8 cellular contexts compared by ENCODE assay signal in genomic region chr1:45687014-45687752, GRCh38. TPM values are rescaled to one million over a fixed set of nuclear protein-coding genes. Genes with fewer than 3 reads are reported as not detected.
DNase-seq lines count a peak whose midpoint lies in the region; ATAC-seq and TF ChIP-seq lines count a peak whose summit lies in the region.

No MANE protein-coding gene starts in this region.

- WGBS in mammary epithelial cell (ENCODE audit: low coverage, missing lambda C conversion rate): 0% methylated on average over 21 of the region's 44 CpGs

- no peaks in the 10 kb centered on the region for H3K27me3 ChIP-seq in AG04450 (ENCODE audit: control insufficient read depth, insufficient read depth, low read length)
- no peaks in the 10 kb centered on the region for H3K27me3 ChIP-seq in WERI-Rb-1 (ENCODE audit: insufficient read depth, low read depth, severe bottlenecking)
- no peaks in the 10 kb centered on the region for H3K27me3 ChIP-seq in mammary epithelial cell (ENCODE audit: insufficient read depth, low read length)
- H3K27me3 ChIP-seq in iPS-20b (ENCODE audit: insufficient read depth, low read length): no peaks in the 10 kb centered on the region

- H2AFZ ChIP-seq in mammary epithelial cell (ENCODE audit: low read depth, low read length): peak overlapping the region; percentile 98

- peaks cover 9% of the 10 kb centered on the region for H3K4me1 ChIP-seq in mammary epithelial cell (ENCODE audit: insufficient read depth, low read length)
- H3K4me1 ChIP-seq in iPS-20b (ENCODE audit: insufficient read depth, low read length): peaks cover 13% of the 10 kb centered on the region; the same call in 1 of the 2 replicates

- in situ Hi-C loops in mammary epithelial cell (cut with MboI; ENCODE audit: low sequenced_read_pairs in 2 of 2): loop anchor here in 1 of 2 donors (25.0 kb wide), 1 partner anchor 500 kb away; the partner anchor contains the start of genes P3R3URF, POMGNT1 and TSPAN1

- H3K4me2 ChIP-seq in mammary epithelial cell (ENCODE audit: insufficient read depth, low read depth, low read length): peak overlapping the region; percentile 87

- H3K27ac ChIP-seq in AG04450 (ENCODE audit: low read depth, low read length): peak overlapping the region; percentile 94
- peak overlapping the region; percentile 95 for H3K27ac ChIP-seq in WERI-Rb-1
- H3K27ac ChIP-seq in mammary epithelial cell (ENCODE audit: insufficient read depth, low read depth, low read length): peak overlapping the region; percentile 93
- H3K27ac ChIP-seq in iPS-20b (ENCODE audit: low read length): peak overlapping the region; percentile 80
- peak overlapping the region; percentile 82 to 99 (median 96) for H3K27ac ChIP-seq in skin epidermis

- H3K79me2 ChIP-seq in mammary epithelial cell (ENCODE audit: insufficient read depth, low read length): peaks cover 82% of the 10 kb centered on the region

- H4K20me1 ChIP-seq in mammary epithelial cell (ENCODE audit: insufficient read depth, low read length): no peaks in the 10 kb centered on the region

- H3K9me3 ChIP-seq in AG04450 (ENCODE audit: control insufficient read depth, insufficient read depth, low read length) (no peaks in the 10 kb centered on the region), WERI-Rb-1 (ENCODE audit: severe bottlenecking) (no peaks in the 10 kb centered on the region), mammary epithelial cell (replicated peaks; ENCODE audit: insufficient read depth, low read length) (no peaks in the 10 kb centered on the region), iPS-20b (ENCODE audit: insufficient read depth, low read depth, low read length) (no peaks in the 10 kb centered on the region)

- CTCF ChIA-PET in AG04450 (lab: Charles Lee) (interaction anchor here (1.0 kb wide), 1 partner anchor 157 kb away, joined by 4 read pairs; no protein-coding TSS in a partner anchor), mammary epithelial cell (lab: Charles Lee; ENCODE audit: low non-redundant PET) (no interaction called here)

- H3K4me3 ChIP-seq in AG04450 (ENCODE audit: low read depth, low read length): peak overlapping the region; percentile 98
- peak overlapping the region; percentile 66 for H3K4me3 ChIP-seq in WERI-Rb-1 (ENCODE audit: low read depth, low read length)
- peak overlapping the region; percentile 94 to 99 (median 97) for H3K4me3 ChIP-seq in mammary epithelial cell (replicated peaks in 1 of 3; ENCODE audit: insufficient read depth in 1 of 3, low read depth in 2 of 3, low read length in 3 of 3)
- H3K4me3 ChIP-seq in iPS-20b (ENCODE audit: low read length): peak overlapping the region; percentile 94
- peak overlapping the region; percentile 76 to 94 (median 93) for H3K4me3 ChIP-seq in skin epidermis

- TF ChIP-seq CTCF in AG04450 (IDR thresholded peaks at IDR 0.05; ENCODE audit: low read depth, low read length): no peak
- TF ChIP-seq CTCF in WERI-Rb-1 (IDR thresholded peaks at IDR 0.05; ENCODE audit: low read depth, low read length): no peak
- no peak for TF ChIP-seq CTCF in mammary epithelial cell (conservative IDR thresholded peaks at IDR 0.05 in 1 of 2, IDR thresholded peaks at IDR 0.05 in 1 of 2; ENCODE audit: extremely low read depth in 1 of 2, insufficient read depth in 1 of 2, low read depth in 1 of 2, low read length in 2 of 2)

- H3K36me3 ChIP-seq in WERI-Rb-1 (peaks cover 9% of the 10 kb centered on the region; the same call in 1 of the 2 replicates), mammary epithelial cell (ENCODE audit: insufficient read depth, low read length) (peaks cover 3% of the 10 kb centered on the region), iPS-20b (ENCODE audit: insufficient read depth, low read depth, low read length) (peaks cover 17% of the 10 kb centered on the region)

- POLR2A ChIA-PET in AG04450 (lab: Yijun Ruan, JAX): interaction anchor here (0.5 to 2.6 kb wide), 5 partner anchors 103 to 674 kb away, joined by 3 to 12 read pairs (median 6); partner anchors contain the start of genes MAST2, NASP and PRDX1

- peak; percentile 96 for DNase-seq in AG04450 (ENCODE audit: low read depth, low spot score)
- peak; percentile 97 for DNase-seq in NCI-H2196 treated with DMSO at 0.1 percent for 48 hours (lab: John Stamatoyannopoulos, UW; ENCODE audit: unreplicated experiment)
- DNase-seq in WERI-Rb-1: peak; percentile 97
- peak; percentile 99 for DNase-seq in mammary epithelial cell

- H3K9ac ChIP-seq in mammary epithelial cell (ENCODE audit: insufficient read depth, low read length) (peak overlapping the region; percentile 99), iPS-20b (ENCODE audit: low read depth, low read length) (peak overlapping the region; percentile 98; the same call in 1 of the 2 replicates)

- ATAC-seq in GM18907 (IDR thresholded peaks at IDR 0.05; ENCODE audit: unreplicated experiment): peak; percentile 80
- ATAC-seq in HG03139 (IDR thresholded peaks at IDR 0.05; ENCODE audit: unreplicated experiment): peak; percentile 76

- dilution Hi-C loops in mammary epithelial cell (cut with HindIII; ENCODE audit: low sequenced_read_pairs): no loop called here

- intact Hi-C loops in mammary epithelial cell (cut with micrococcal nuclease): loop anchor here (2.0 to 5.0 kb wide), 3 partner anchors 116 to 495 kb away; partner anchors contain the start of genes MAST2 and PRDX1

- BruUV-seq in mammary epithelial cell (replicated peaks; lab: Mats Ljungman, UMichigan): TSS peak; percentile 93

RNA-seq across cellular contexts. Expression of gene TMEM69, which starts 0.8 kb away (rescaled TPM):
- polyA plus RNA-seq in AG04450 (2011; rRNA removed) (52.8 and 53.9 TPM in 2 replicates), mammary epithelial cell (53.7 TPM)
- polyA minus RNA-seq in AG04450 (2011; rRNA and poly(A)+ RNA removed): 22.3 and 28.5 TPM in 2 replicates
- total RNA-seq in mammary epithelial cell: 10 to 100 TPM; 16.0 to 30.4 TPM
- polyA minus RNA-seq in mammary epithelial cell: 46.2 TPM

RNA-seq across cellular contexts. Expression of gene GPBP1L1, which starts 0.8 kb away (rescaled TPM):
- polyA plus RNA-seq in AG04450 (2011; rRNA removed) (47.5 and 63.0 TPM in 2 replicates), mammary epithelial cell (51.1 TPM)
- polyA minus RNA-seq in AG04450 (2011; rRNA and poly(A)+ RNA removed): 81.2 and 86.3 TPM in 2 replicates
- total RNA-seq in mammary epithelial cell: 100 to 1,000 TPM; 109 to 119 TPM
- polyA minus RNA-seq in mammary epithelial cell: 220 TPM

Comparison
In these comparisons a context has a peak if more than half of its experiments do, and no peak if none do; other contexts are left out.
1. Peak in every context shown above with its lines: DNase-seq, ATAC-seq, H3K4me3 ChIP-seq and H3K27ac ChIP-seq.